ENCODE assay signal across 23 cellular contexts in the genomic region with DNA sequence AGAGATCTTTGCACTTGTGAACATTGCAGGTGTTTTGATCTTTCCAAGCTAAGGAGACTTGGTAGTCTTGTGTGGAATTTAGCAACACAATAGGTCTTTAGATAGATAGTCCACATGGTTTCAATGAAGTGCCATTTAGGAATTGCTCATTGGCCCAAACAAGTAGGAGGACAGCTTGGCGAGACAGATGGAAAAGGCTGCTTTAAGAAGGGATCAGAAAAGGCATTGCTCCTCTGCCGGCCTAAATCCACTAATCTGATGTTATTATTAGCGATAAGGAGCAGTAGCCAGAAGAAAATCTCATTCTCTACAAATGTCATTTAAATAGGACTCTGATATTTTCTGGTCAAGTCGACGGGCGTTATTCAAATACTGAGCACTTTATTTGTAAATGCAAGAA.
"Had no signal": no experiment of that assay in that cellular context is flagged by ENCODE, and none has a peak within 500 bp of the region (broad histone marks: within the 10 kb centered on the region; RNA-seq: fewer than 3 reads in every experiment).

No MANE protein-coding gene starts in this region.

- H3K27ac ChIP-seq: esophagus squamous epithelium, gastroesophageal sphincter, left lung, parathyroid adenoma, prostate gland, right lobe of liver, spleen, tibial artery, upper lobe of left lung, uterus had no signal

- H3K27me3 Mint-ChIP-seq: dendritic cell treated with granulocyte-macrophage colony-stimulating factor and Interleukin-4, amounts not matched to agents 40 ng/mL and 50 ng/mL, for 4 days; stimulated activated naive CD8-positive, alpha-beta T cell treated with anti-CD3 and anti-CD28 coated beads, Interleukin-15, Interleukin-2, amounts not matched to agents 100 ng/mL and 50 ng/mL, for 24 hours had no signal

- H2AFZ ChIP-seq: parathyroid adenoma had no signal

- H3K9me3 Mint-ChIP-seq: dendritic cell treated with granulocyte-macrophage colony-stimulating factor and Interleukin-4, amounts not matched to agents 40 ng/mL and 50 ng/mL, for 4 days; immature natural killer cell; stimulated activated memory B cell treated with anti-CD40 and anti-IgM and Interleukin-4, amounts not matched to agents 10 μg/mL and 1 μg/mL and 100 μg/mL, for 72 hours; stimulated activated naive CD8-positive, alpha-beta T cell treated with anti-CD3 and anti-CD28 coated beads, Interleukin-15, Interleukin-2, amounts not matched to agents 100 ng/mL and 50 ng/mL, for 24 hours had no signal

- H3K4me3 ChIP-seq: esophagus squamous epithelium, gastroesophageal sphincter, left lung, lung, prostate gland, right lobe of liver, spleen, tibial artery, upper lobe of left lung, uterus had no signal

- H3K36me3 ChIP-seq: esophagus squamous epithelium, gastroesophageal sphincter, left lung, prostate gland, right lobe of liver, spleen, tibial artery, upper lobe of left lung, uterus had no signal

- H3K9ac ChIP-seq: parathyroid adenoma had no signal

- ATAC-seq: gastroesophageal sphincter; right lobe of liver; stimulated activated memory B cell treated with anti-CD40 and anti-IgM and Interleukin-4, amounts not matched to agents 10 μg/mL and 1 μg/mL and 100 μg/mL, for 72 hours had no signal

- H3K27ac Mint-ChIP-seq: dendritic cell treated with granulocyte-macrophage colony-stimulating factor and Interleukin-4, amounts not matched to agents 40 ng/mL and 50 ng/mL, for 4 days; immature natural killer cell; nephron progenitor cell; stimulated activated memory B cell treated with anti-CD40 and anti-IgM and Interleukin-4, amounts not matched to agents 10 μg/mL and 1 μg/mL and 100 μg/mL, for 72 hours; stimulated activated naive CD8-positive, alpha-beta T cell treated with anti-CD3 and anti-CD28 coated beads, Interleukin-15, Interleukin-2, amounts not matched to agents 100 ng/mL and 50 ng/mL, for 24 hours had no signal

- H3K9me3 ChIP-seq: esophagus squamous epithelium, gastroesophageal sphincter, left lung, prostate gland, right lobe of liver, spleen, tibial artery, upper lobe of left lung, uterus had no signal

- FAIRE-seq: keratinocyte had no signal

- H3K4me1 Mint-ChIP-seq: immature natural killer cell; nephron progenitor cell; stimulated activated memory B cell treated with anti-CD40 and anti-IgM and Interleukin-4, amounts not matched to agents 10 μg/mL and 1 μg/mL and 100 μg/mL, for 72 hours had no signal

- H3K36me3 Mint-ChIP-seq: immature natural killer cell; naive B cell; stimulated activated memory B cell treated with anti-CD40 and anti-IgM and Interleukin-4, amounts not matched to agents 10 μg/mL and 1 μg/mL and 100 μg/mL, for 72 hours had no signal

- H3K4me3 Mint-ChIP-seq: dendritic cell treated with granulocyte-macrophage colony-stimulating factor and Interleukin-4, amounts not matched to agents 40 ng/mL and 50 ng/mL, for 4 days; immature natural killer cell; naive B cell; nephron progenitor cell; stimulated activated memory B cell treated with anti-CD40 and anti-IgM and Interleukin-4, amounts not matched to agents 10 μg/mL and 1 μg/mL and 100 μg/mL, for 72 hours; stimulated activated naive CD8-positive, alpha-beta T cell treated with anti-CD3 and anti-CD28 coated beads, Interleukin-15, Interleukin-2, amounts not matched to agents 100 ng/mL and 50 ng/mL, for 24 hours had no signal

- H3K27me3 ChIP-seq: esophagus squamous epithelium, gastroesophageal sphincter, right lobe of liver, spleen, tibial artery, upper lobe of left lung had no signal

- H3K79me2 ChIP-seq: parathyroid adenoma had no signal

- H3K4me1 ChIP-seq: esophagus squamous epithelium, gastroesophageal sphincter, left lung, parathyroid adenoma, prostate gland, right lobe of liver, spleen, tibial artery, upper lobe of left lung, uterus had no signal

- DNase-seq: esophagus squamous epithelium; foreskin fibroblast; immature natural killer cell; left lung; mesenchymal stem cell; naive B cell; nephron progenitor cell; right lobe of liver; spleen; stimulated activated CD4-positive, alpha-beta T cell treated with anti-CD3 and anti-CD28 coated beads, Interleukin-15, amount 100 ng/mL, for 24 hours; stimulated activated CD4-positive, alpha-beta T cell treated with anti-CD3 and anti-CD28 coated beads, Interleukin-1b, Interleukin-23, amount 100 ng/mL, for 48 hours; stimulated activated CD4-positive, alpha-beta T cell treated with anti-CD3 and anti-CD28 coated beads, Interleukin-4, amount 100 ng/mL, for 24 hours; tibial artery; upper lobe of left lung; uterus had no signal
